ENCODE assay signal across 33 cellular contexts in the genomic region with DNA sequence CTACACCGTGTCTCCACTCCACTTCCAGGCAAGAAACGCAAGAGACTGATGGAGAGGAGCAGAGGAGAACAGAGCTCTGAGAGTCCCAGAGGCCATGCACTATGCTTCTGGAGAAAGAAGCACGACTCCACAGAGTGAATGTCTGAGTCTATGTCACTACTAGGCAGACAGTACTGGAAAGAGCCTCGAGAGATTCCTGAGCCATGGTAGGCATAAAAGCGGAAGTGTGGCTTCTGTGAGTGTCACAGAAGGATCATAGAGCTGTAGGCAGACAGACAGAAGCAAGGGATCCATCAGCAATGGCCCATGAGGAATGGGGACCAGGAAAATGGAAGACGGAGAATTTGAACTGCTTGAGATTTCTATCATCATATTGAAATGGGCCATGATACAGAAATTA.
"Had no signal": no experiment of that assay in that cellular context is flagged by ENCODE, and none has a peak within 500 bp of the region (broad histone marks: within the 10 kb centered on the region; RNA-seq: fewer than 3 reads in every experiment).

No MANE protein-coding gene starts in this region.

- H3K4me3 ChIP-seq: adrenal gland, ascending aorta, body of pancreas, breast epithelium, cardiac muscle cell had no signal

- DNase-seq: activated effector memory CD4-positive, alpha-beta T cell treated with anti-CD3 and anti-CD28 coated beads, Interleukin-2, amount 50 U/mL, for 16 hours; activated effector memory CD4-positive, alpha-beta T cell treated with Interleukin-2 at 50 U/mL for 16 hours; activated gamma-delta T cell; activated gamma-delta T cell treated with Interleukin-2 at 50 U/mL for 16 hours; activated naive CD4-positive, alpha-beta T cell; activated naive CD4-positive, alpha-beta T cell treated with anti-CD3 and anti-CD28 coated beads for 36 hours; activated naive CD4-positive, alpha-beta T cell treated with anti-CD3 and anti-CD28 coated beads, Interleukin-2, amount 10 ng/mL, durations not matched to agents 7 days and 5 days; activated naive CD4-positive, alpha-beta T cell treated with anti-CD3 and anti-CD28 coated beads, Interleukin-2, amount 50 U/mL, for 16 hours; activated naive CD4-positive, alpha-beta T cell treated with Interleukin-2 at 50 U/mL for 16 hours; activated naive CD8-positive, alpha-beta T cell treated with anti-CD3 and anti-CD28 coated beads for 36 hours; activated naive CD8-positive, alpha-beta T cell treated with anti-CD3 and anti-CD28 coated beads, Interleukin-2, amount 10 ng/mL, durations not matched to agents 7 days and 5 days; activated naive CD8-positive, alpha-beta T cell treated with anti-CD3 and anti-CD28 coated beads, Interleukin-2, amount 50 U/mL, for 24 hours; activated T-cell treated with anti-CD3 and anti-CD28 coated beads, Interleukin-2, amount 50 U/mL, for 24 hours; activated T-cell treated with anti-CD3 and anti-CD28 coated beads, Interleukin-2, amount 50 U/mL, for 4 hours; activated T-cell treated with anti-CD3 and anti-CD28 coated beads, Interleukin-2, amount 50 U/mL, for 48 hours; activated T-cell treated with anti-CD3 and anti-CD28 coated beads, Interleukin-2, amount 50 U/mL, for 72 hours; adrenal gland; amniotic stem cell; amygdala; anterior cingulate cortex; aorta; body of pancreas; brain microvascular endothelial cell; caudate nucleus; central memory CD4-positive, alpha-beta T cell; cerebellar nuclear complex had no signal

- H3K27me3 ChIP-seq: adrenal gland, ascending aorta, body of pancreas, brain microvascular endothelial cell, breast epithelium, cardiac muscle cell had no signal

- H3K4me1 ChIP-seq: adrenal gland, ascending aorta, body of pancreas, breast epithelium had no signal

- ATAC-seq: activated naive CD4-positive, alpha-beta T cell treated with anti-CD3 and anti-CD28 coated beads, Interleukin-2, amount 50 U/mL, for 72 hours; activated naive CD8-positive, alpha-beta T cell treated with anti-CD3 and anti-CD28 coated beads, Interleukin-2, amount 50 U/mL, for 24 hours; activated T-cell treated with anti-CD3 and anti-CD28 coated beads, Interleukin-2, amount 50 U/mL, for 4 hours; activated T-cell treated with anti-CD3 and anti-CD28 coated beads, Interleukin-2, amount 50 U/mL, for 72 hours; activated T-helper 17 cell treated with anti-CD3 and anti-CD28 coated beads, Interleukin-2, amount 50 U/mL, for 72 hours; body of pancreas had no signal

- H3K9me3 ChIP-seq: adrenal gland, ascending aorta, body of pancreas, breast epithelium had no signal

- H3K27ac ChIP-seq: adrenal gland, ascending aorta, body of pancreas, brain microvascular endothelial cell, breast epithelium, cardiac muscle cell had no signal

- FAIRE-seq: astrocyte, bronchial epithelial cell had no signal

- H3K36me3 ChIP-seq: adrenal gland, ascending aorta, brain microvascular endothelial cell, breast epithelium, cardiac muscle cell had no signal
